Comparison of ENCODE assay signal across 1 cellular context in the genomic region with DNA sequence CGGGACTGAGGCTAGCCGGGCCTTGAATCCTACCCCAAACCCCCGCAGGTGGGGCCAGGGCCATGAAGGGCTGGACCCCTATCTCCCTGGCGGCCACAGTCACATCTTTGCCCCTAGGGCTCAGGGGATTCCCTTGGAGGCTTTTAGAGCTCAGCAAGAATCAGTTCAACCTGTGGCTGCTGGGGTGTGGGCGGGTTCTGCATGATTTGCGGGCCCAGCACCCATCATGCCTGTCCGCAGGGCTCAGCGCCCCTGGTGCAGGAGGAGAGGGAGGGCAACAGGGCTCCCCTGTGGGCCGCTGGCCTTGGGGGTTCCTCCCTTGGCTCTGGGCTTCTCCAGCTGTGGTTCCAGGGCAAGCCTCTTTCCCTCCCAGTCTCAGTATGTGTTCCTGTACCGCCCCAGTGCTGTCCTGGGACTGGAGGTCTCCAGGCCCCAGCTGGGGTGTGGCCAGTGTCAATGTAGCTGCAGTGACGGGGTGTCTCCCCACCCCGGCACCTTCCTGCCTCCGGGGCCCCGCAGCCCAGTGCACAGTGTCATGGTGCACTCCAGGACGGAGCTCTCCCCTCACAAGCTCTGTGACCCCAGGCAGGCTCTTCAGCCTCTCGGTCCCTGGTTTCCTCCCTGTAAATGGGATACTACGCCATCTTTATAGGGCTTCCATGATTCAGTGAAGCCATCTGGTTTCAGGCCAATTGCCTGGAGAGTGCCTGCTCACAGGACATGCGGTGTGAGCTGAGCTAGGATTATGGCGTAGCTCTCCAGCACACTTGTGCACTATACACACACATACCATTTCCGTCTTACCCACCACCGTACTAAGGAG.
TF ChIP-seq lines count a peak whose summit lies in the region.

No MANE protein-coding gene starts in this region.

TF ChIP-seq in GM23338, 12 proteins besides CTCF, POLR2A, EP300 and RAD21:
- TF ChIP-seq ZNF331 (CRISPR knock-in tag; IDR thresholded peaks at IDR 0.05; ENCODE audit: low read depth): no peak
- no peak for TF ChIP-seq POLR2AphosphoS5 (IDR thresholded peaks at IDR 0.05; ENCODE audit: low read depth)
- TF ChIP-seq EZH2 (IDR thresholded peaks at IDR 0.05; ENCODE audit: low read depth, unreplicated experiment): no peak
- TF ChIP-seq, protein P1, sequence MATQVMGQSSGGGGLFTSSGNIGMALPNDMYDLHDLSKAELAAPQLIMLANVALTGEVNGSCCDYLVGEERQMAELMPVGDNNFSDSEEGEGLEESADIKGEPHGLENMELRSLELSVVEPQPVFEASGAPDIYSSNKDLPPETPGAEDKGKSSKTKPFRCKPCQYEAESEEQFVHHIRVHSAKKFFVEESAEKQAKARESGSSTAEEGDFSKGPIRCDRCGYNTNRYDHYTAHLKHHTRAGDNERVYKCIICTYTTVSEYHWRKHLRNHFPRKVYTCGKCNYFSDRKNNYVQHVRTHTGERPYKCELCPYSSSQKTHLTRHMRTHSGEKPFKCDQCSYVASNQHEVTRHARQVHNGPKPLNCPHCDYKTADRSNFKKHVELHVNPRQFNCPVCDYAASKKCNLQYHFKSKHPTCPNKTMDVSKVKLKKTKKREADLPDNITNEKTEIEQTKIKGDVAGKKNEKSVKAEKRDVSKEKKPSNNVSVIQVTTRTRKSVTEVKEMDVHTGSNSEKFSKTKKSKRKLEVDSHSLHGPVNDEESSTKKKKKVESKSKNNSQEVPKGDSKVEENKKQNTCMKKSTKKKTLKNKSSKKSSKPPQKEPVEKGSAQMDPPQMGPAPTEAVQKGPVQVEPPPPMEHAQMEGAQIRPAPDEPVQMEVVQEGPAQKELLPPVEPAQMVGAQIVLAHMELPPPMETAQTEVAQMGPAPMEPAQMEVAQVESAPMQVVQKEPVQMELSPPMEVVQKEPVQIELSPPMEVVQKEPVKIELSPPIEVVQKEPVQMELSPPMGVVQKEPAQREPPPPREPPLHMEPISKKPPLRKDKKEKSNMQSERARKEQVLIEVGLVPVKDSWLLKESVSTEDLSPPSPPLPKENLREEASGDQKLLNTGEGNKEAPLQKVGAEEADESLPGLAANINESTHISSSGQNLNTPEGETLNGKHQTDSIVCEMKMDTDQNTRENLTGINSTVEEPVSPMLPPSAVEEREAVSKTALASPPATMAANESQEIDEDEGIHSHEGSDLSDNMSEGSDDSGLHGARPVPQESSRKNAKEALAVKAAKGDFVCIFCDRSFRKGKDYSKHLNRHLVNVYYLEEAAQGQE (IDR thresholded peaks at IDR 0.05; ENCODE audit: unreplicated experiment): no peak
- no peak for TF ChIP-seq STAT1 (IDR thresholded peaks at IDR 0.05; ENCODE audit: unreplicated experiment)
